10 cellular contexts compared by ENCODE assay signal in genomic region chr7:120402368-120402767, GRCh38.
A peak's percentile ranks its signal among the peaks of the same experiment; 100 is the strongest.
DNase-seq lines count a peak whose midpoint lies in the region; ATAC-seq and TF ChIP-seq lines count a peak whose summit lies in the region.
"Had no signal": no experiment of that assay in that cellular context is flagged by ENCODE, and none has a peak within 500 bp of the region (broad histone marks: within the 10 kb centered on the region; RNA-seq: fewer than 3 reads in every experiment).

No MANE protein-coding gene starts in this region.

- no peak overlapping the region for H3K27ac ChIP-seq in SK-N-SH (ENCODE audit: low read depth in 2 of 2, low read length in 1 of 2)
- H3K27ac ChIP-seq in body of pancreas = peak overlapping the region in 1 of 4 donors; percentile 50
- no peak overlapping the region for H3K27ac ChIP-seq in thoracic aorta
- H3K27ac ChIP-seq: 22Rv1 had no signal

- no peak overlapping the region for H3K27ac Mint-ChIP-seq in nephron progenitor cell

- TF ChIP-seq POLR2A in body of pancreas (IDR thresholded peaks at IDR 0.05) = no peak

- TF ChIP-seq CTCF in SK-N-SH (IDR thresholded peaks at IDR 0.05) (no peak), body of pancreas (IDR thresholded peaks at IDR 0.05) (no peak), thoracic aorta (IDR thresholded peaks at IDR 0.05) (no peak), nephron progenitor cell (IDR thresholded peaks at IDR 0.05) (no peak)

- CTCF ChIA-PET in SK-N-SH (lab: Yijun Ruan, JAX) = no interaction called here

- H3K79me2 ChIP-seq in SK-N-SH (ENCODE audit: insufficient read depth) = no peaks in the 10 kb centered on the region

- no peak overlapping the region for H3K9ac ChIP-seq in SK-N-SH

- H3K36me3 ChIP-seq in SK-N-SH (replicated peaks in 1 of 2; ENCODE audit: control insufficient read depth in 1 of 2, insufficient read depth in 2 of 2, low read length in 1 of 2) (no peaks in the 10 kb centered on the region), body of pancreas (replicated peaks in 1 of 2; ENCODE audit: insufficient read depth in 1 of 2, low read depth in 2 of 2) (no peaks in the 10 kb centered on the region), thoracic aorta (no peaks in the 10 kb centered on the region)

- ATAC-seq in SK-N-SH treated with all-trans-retinoic acid at 6 μM for 48 hours (no peak), HG03039 (IDR thresholded peaks at IDR 0.05; ENCODE audit: unreplicated experiment) (peak; percentile 50), body of pancreas (peak; percentile 69), thoracic aorta (ENCODE audit: insufficient number of reproducible peaks, low FRiP score, low read depth) (no peak)

- H3K9me3 ChIP-seq in SK-N-SH (no peaks in the 10 kb centered on the region), body of pancreas (no peaks in the 10 kb centered on the region), thoracic aorta (no peaks in the 10 kb centered on the region)

- no peaks in the 10 kb centered on the region for H3K9me2 ChIP-seq in SK-N-SH

- TF ChIP-seq EP300 in SK-N-SH (IDR thresholded peaks at IDR 0.05; ENCODE audit: borderline replicate concordance in 1 of 2, low read depth in 1 of 2, low read length in 1 of 2) = no peak

- H3K4me2 ChIP-seq in SK-N-SH = no peak overlapping the region

- H3K27me3 Mint-ChIP-seq in nephron progenitor cell (ENCODE audit: low read depth, poor library complexity) = no peaks in the 10 kb centered on the region

- POLR2A ChIA-PET in SK-N-SH (lab: Yijun Ruan, JAX) = no interaction called here

- 3% methylated on average over 2 of the region's 2 CpGs for WGBS in SK-N-SH (ENCODE audit: low lambda C conversion rate)
- WGBS in body of pancreas, 2 donors = 18 to 30% methylated on average over 2 of the region's 2 CpGs

- no peak overlapping the region for H3K4me3 ChIP-seq in SK-N-SH (ENCODE audit: low read depth in 2 of 2, low read length in 1 of 2)
- H3K4me3 ChIP-seq in body of pancreas = no peak overlapping the region
- peak overlapping the region; percentile 12 for H3K4me3 ChIP-seq in thoracic aorta

- H3K4me3 Mint-ChIP-seq in nephron progenitor cell = no peak overlapping the region

- H3K4me1 ChIP-seq in SK-N-SH (ENCODE audit: control insufficient read depth in 1 of 2, insufficient read depth in 2 of 2, low read depth in 1 of 2, low read length in 1 of 2) (no peaks in the 10 kb centered on the region), body of pancreas (peaks cover 7% of the 10 kb centered on the region), thoracic aorta (ENCODE audit: control insufficient read depth in 1 of 2, low read depth in 2 of 2) (peaks cover 0 to 8% of the 10 kb centered on the region in 2 donors)

- H4K20me1 ChIP-seq in SK-N-SH (ENCODE audit: insufficient read depth) = no peaks in the 10 kb centered on the region

- peak overlapping the region; percentile 11; the same call in 1 of the 2 replicates for H2AFZ ChIP-seq in SK-N-SH (ENCODE audit: low read depth)

- DNase-seq in SK-N-SH = no peak
- no peak for DNase-seq in body of pancreas
- no peak for DNase-seq in thoracic aorta (ENCODE audit: low spot score)
- no peak for DNase-seq in nephron progenitor cell
- no peak for DNase-seq in UCSD-AML1 (lab: John Stamatoyannopoulos, UW; ENCODE audit: unreplicated experiment)
- DNase-seq in NOMO-1 treated with DMSO at 0.1 percent for 48 hours (lab: John Stamatoyannopoulos, UW; ENCODE audit: unreplicated experiment) = no peak
- DNase-seq: NCI-H1694 treated with DMSO at 0.1 percent for 48 hours had no signal

- no peaks in the 10 kb centered on the region for H3F3A ChIP-seq in SK-N-SH (replicated peaks; ENCODE audit: insufficient read depth)

- H3K36me3 Mint-ChIP-seq in nephron progenitor cell (ENCODE audit: low read depth) = no peaks in the 10 kb centered on the region

- no peaks in the 10 kb centered on the region for H3K9me3 Mint-ChIP-seq in nephron progenitor cell

- intact Hi-C loops in body of pancreas (cut with DNase I) = no loop called here

- no peaks in the 10 kb centered on the region for H3K27me3 ChIP-seq in SK-N-SH (ENCODE audit: insufficient read depth)
- H3K27me3 ChIP-seq in body of pancreas = no peaks in the 10 kb centered on the region
- no peaks in the 10 kb centered on the region for H3K27me3 ChIP-seq in thoracic aorta (replicated peaks; ENCODE audit: insufficient read depth)

- H3K4me1 Mint-ChIP-seq in nephron progenitor cell = no peaks in the 10 kb centered on the region

- TF ChIP-seq RAD21 in SK-N-SH (IDR thresholded peaks at IDR 0.05; ENCODE audit: low read length) = no peak

TF ChIP-seq in SK-N-SH, 30 proteins besides CTCF, POLR2A, EP300 and RAD21:
- no peak for TF ChIP-seq ELF1 (IDR thresholded peaks at IDR 0.05)
- no peak for TF ChIP-seq GATA2 (CRISPR knock-in tag; IDR thresholded peaks at IDR 0.05)
- no peak for TF ChIP-seq MAX (IDR thresholded peaks at IDR 0.05; ENCODE audit: low read depth)

TF ChIP-seq in SK-N-SH treated with all-trans-retinoic acid at 6 μM for 48 hours, 23 proteins besides CTCF, POLR2A, EP300 and RAD21:
- TF ChIP-seq PATZ1 (CRISPR knock-in tag; IDR thresholded peaks at IDR 0.05; ENCODE audit: borderline replicate concordance) = no peak
- TF ChIP-seq GLIS3 (CRISPR knock-in tag; IDR thresholded peaks at IDR 0.05) = no peak
- TF ChIP-seq SNAI2 (CRISPR knock-in tag; IDR thresholded peaks at IDR 0.05) = no peak
- TF ChIP-seq ZNF565 (CRISPR knock-in tag; conservative IDR thresholded peaks at IDR 0.05; ENCODE audit: low read depth) = no peak
- no peak for TF ChIP-seq RARB (CRISPR knock-in tag; IDR thresholded peaks at IDR 0.05)
- TF ChIP-seq OSR1 (CRISPR knock-in tag; IDR thresholded peaks at IDR 0.05) = no peak
- no peak for TF ChIP-seq ARNTL (CRISPR knock-in tag; IDR thresholded peaks at IDR 0.05; ENCODE audit: borderline replicate concordance, low read depth)
- no peak for TF ChIP-seq ESRRG (CRISPR knock-in tag; IDR thresholded peaks at IDR 0.05)
- no peak for TF ChIP-seq ZFP30 (CRISPR knock-in tag; IDR thresholded peaks at IDR 0.05)
- no peak for TF ChIP-seq ZC3H10 (CRISPR knock-in tag; IDR thresholded peaks at IDR 0.05)
- TF ChIP-seq BACH2 (CRISPR knock-in tag; IDR thresholded peaks at IDR 0.05; ENCODE audit: borderline replicate concordance) = no peak
- TF ChIP-seq POU6F1 (CRISPR knock-in tag; IDR thresholded peaks at IDR 0.05; ENCODE audit: borderline replicate concordance, low read depth) = no peak
- TF ChIP-seq ZFP3 (CRISPR knock-in tag; IDR thresholded peaks at IDR 0.05) = no peak

Comparison
In these comparisons a context has a peak if more than half of its experiments do, and no peak if none do; other contexts are left out.
1. ATAC-seq: peak in HG03039 (single experiment) and body of pancreas (single experiment); none in SK-N-SH treated with all-trans-retinoic acid at 6 μM for 48 hours (single experiment) and thoracic aorta (single experiment).